23 cellular contexts compared by ENCODE assay signal in the genomic region with DNA sequence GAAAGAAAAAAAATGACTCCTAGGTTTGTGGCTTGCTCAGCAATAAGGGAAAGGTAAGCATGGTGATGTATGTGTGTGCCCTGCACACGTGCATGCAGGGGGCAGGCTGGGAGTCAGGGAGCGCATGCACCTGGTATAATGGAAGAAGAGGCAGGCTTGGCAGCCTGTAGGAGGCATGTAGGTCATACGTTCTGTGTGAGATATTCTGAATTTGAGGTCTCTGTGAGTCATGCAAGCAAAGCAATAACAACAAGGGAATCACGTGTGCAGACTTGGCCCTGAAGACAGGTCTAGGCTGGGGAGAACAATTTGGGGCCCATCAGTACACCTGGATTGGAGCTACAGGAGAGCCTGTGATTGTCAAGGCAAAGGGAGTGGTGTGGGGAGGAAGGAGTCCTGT.
A peak's percentile ranks its signal among the peaks of the same experiment; 100 is the strongest.
DNase-seq lines count a peak whose midpoint lies in the region; ATAC-seq and TF ChIP-seq lines count a peak whose summit lies in the region.
"Had no signal": no experiment of that assay in that cellular context is flagged by ENCODE, and none has a peak within 500 bp of the region (broad histone marks: within the 10 kb centered on the region; RNA-seq: fewer than 3 reads in every experiment).

No MANE protein-coding gene starts in this region.

- H3K4me1 ChIP-seq in tibial artery, result no peaks in the 10 kb centered on the region
- H3K4me1 ChIP-seq: adrenal gland, heart left ventricle had no signal

- H3K9me3 Mint-ChIP-seq in activated CD8-positive, alpha-beta T cell treated with anti-CD3 and anti-CD28 coated beads for 36 hours, result no peaks in the 10 kb centered on the region
- H3K9me3 Mint-ChIP-seq in activated CD8-positive, alpha-beta T cell treated with anti-CD3 and anti-CD28 coated beads, Interleukin-2, amount 10 ng/mL, durations not matched to agents 7 days and 5 days (ENCODE audit: insufficient read depth), result no peaks in the 10 kb centered on the region
- no peaks in the 10 kb centered on the region for H3K9me3 Mint-ChIP-seq in T-cell
- H3K9me3 Mint-ChIP-seq: activated CD4-positive, alpha-beta memory T cell treated with anti-CD3 and anti-CD28 coated beads for 36 hours; activated T-helper 1 cell treated with anti-CD3 and anti-CD28 coated beads, Interleukin-12 subunit alpha, Interleukin-12 subunit beta, Interleukin-2, Interleukin-4 antibody, amounts not matched to agents 30 ng/mL and 10 ng/mL and 1 ng/mL, durations not matched to agents 14 hours and 24 hours and 36 hours had no signal

- no peak for DNase-seq in activated CD8-positive, alpha-beta T cell treated with anti-CD3 and anti-CD28 coated beads for 36 hours
- DNase-seq in activated CD8-positive, alpha-beta T cell treated with anti-CD3 and anti-CD28 coated beads, Interleukin-2, amount 10 ng/mL, durations not matched to agents 7 days and 5 days, result no peak
- DNase-seq in ELR (ENCODE audit: low read depth) (peak; percentile 46), T-cell (no peak), EL (no peak), tibial artery (no peak)
- DNase-seq: activated CD4-positive, alpha-beta memory T cell treated with anti-CD3 and anti-CD28 coated beads for 36 hours; adrenal gland; effector CD8-positive, alpha-beta T cell; heart left ventricle; KG1; NCI-H1092; NCI-H2029 treated with DMSO at 0.1 percent for 48 hours; NCI-H446 treated with DMSO at 0.1 percent for 48 hours; Right ventricle myocardium superior; spleen; stimulated activated CD4-positive, alpha-beta T cell treated with anti-CD3 and anti-CD28 coated beads, Interleukin-4, amount 100 ng/mL, for 4 hours; T-helper 1 cell had no signal

- ATAC-seq in activated CD8-positive, alpha-beta T cell treated with anti-CD3 and anti-CD28 coated beads for 36 hours, result peak; percentile 46
- ATAC-seq in activated CD8-positive, alpha-beta T cell treated with anti-CD3 and anti-CD28 coated beads, Interleukin-2, amount 10 ng/mL, durations not matched to agents 7 days and 5 days, result no peak
- peak in 3 of 4 experiments; percentile 66 to 86 (median 74) for ATAC-seq in T-cell (replicated peaks in 1 of 4)
- peak; percentile 55 for ATAC-seq in esophagus mucosa
- ATAC-seq in GM21786 (IDR thresholded peaks at IDR 0.05; ENCODE audit: unreplicated experiment), result no peak

- POLR2A ChIA-PET in activated CD8-positive, alpha-beta T cell treated with anti-CD3 and anti-CD28 coated beads for 36 hours (lab: Charles Lee), result no interaction called here
- POLR2A ChIA-PET in activated CD8-positive, alpha-beta T cell treated with anti-CD3 and anti-CD28 coated beads, Interleukin-2, amount 10 ng/mL, durations not matched to agents 7 days and 5 days (lab: Charles Lee), result no interaction called here
- POLR2A ChIA-PET in T-cell (lab: Charles Lee), result interaction anchor here in 1 of 2 donors (0.5 kb wide), 1 partner anchor 20 kb away, joined by 6 read pairs; no protein-coding TSS in a partner anchor

- H3K36me3 Mint-ChIP-seq in activated CD8-positive, alpha-beta T cell treated with anti-CD3 and anti-CD28 coated beads for 36 hours (ENCODE audit: low read depth), result no peaks in the 10 kb centered on the region
- no peaks in the 10 kb centered on the region for H3K36me3 Mint-ChIP-seq in activated CD8-positive, alpha-beta T cell treated with anti-CD3 and anti-CD28 coated beads, Interleukin-2, amount 10 ng/mL, durations not matched to agents 7 days and 5 days (ENCODE audit: low read depth)
- no peaks in the 10 kb centered on the region for H3K36me3 Mint-ChIP-seq in T-cell
- H3K36me3 Mint-ChIP-seq: activated CD4-positive, alpha-beta memory T cell treated with anti-CD3 and anti-CD28 coated beads for 36 hours had no signal

- no peak overlapping the region for H3K4me3 ChIP-seq in tibial artery
- H3K4me3 ChIP-seq: adrenal gland, BLaER1, heart left ventricle, spleen, suprapubic skin had no signal

- no peaks in the 10 kb centered on the region for H3K27me3 Mint-ChIP-seq in activated CD8-positive, alpha-beta T cell treated with anti-CD3 and anti-CD28 coated beads for 36 hours
- peaks cover 17% of the 10 kb centered on the region for H3K27me3 Mint-ChIP-seq in activated CD8-positive, alpha-beta T cell treated with anti-CD3 and anti-CD28 coated beads, Interleukin-2, amount 10 ng/mL, durations not matched to agents 7 days and 5 days (ENCODE audit: low read depth)
- H3K27me3 Mint-ChIP-seq in T-cell, result no peaks in the 10 kb centered on the region
- H3K27me3 Mint-ChIP-seq: activated CD4-positive, alpha-beta memory T cell treated with anti-CD3 and anti-CD28 coated beads for 36 hours had no signal

- no peak overlapping the region for H3K27ac ChIP-seq in tibial artery
- H3K27ac ChIP-seq: adrenal gland, BLaER1, heart left ventricle, spleen, suprapubic skin had no signal

- CTCF ChIA-PET in activated CD8-positive, alpha-beta T cell treated with anti-CD3 and anti-CD28 coated beads for 36 hours (lab: Charles Lee), result interaction anchor here (0.8 to 1.0 kb wide), 4 partner anchors 9 to 96 kb away, joined by 3 read pairs; no protein-coding TSS in a partner anchor
- CTCF ChIA-PET in activated CD8-positive, alpha-beta T cell treated with anti-CD3 and anti-CD28 coated beads, Interleukin-2, amount 10 ng/mL, durations not matched to agents 7 days and 5 days (lab: Charles Lee), result interaction anchor here (0.6 to 3.8 kb wide), 11 partner anchors 8 to 516 kb away, joined by 4 to 53 read pairs (median 11); no protein-coding TSS in a partner anchor
- CTCF ChIA-PET in T-cell (lab: Charles Lee), result interaction anchor here (0.5 to 1.0 kb wide), 3 partner anchors 125 to 217 kb away, joined by 3 to 4 read pairs (median 3); no protein-coding TSS in a partner anchor

- no peaks in the 10 kb centered on the region for H3K27me3 ChIP-seq in tibial artery
- H3K27me3 ChIP-seq: adrenal gland, BLaER1, heart left ventricle, spleen, suprapubic skin had no signal

- H3K36me3 ChIP-seq in tibial artery, result peaks cover 0 to 23% (median 5%) of the 10 kb centered on the region in 3 donors
- H3K36me3 ChIP-seq: adrenal gland, BLaER1, spleen had no signal

- H3K27ac Mint-ChIP-seq in activated CD8-positive, alpha-beta T cell treated with anti-CD3 and anti-CD28 coated beads for 36 hours, result no peak overlapping the region
- no peak overlapping the region for H3K27ac Mint-ChIP-seq in activated CD8-positive, alpha-beta T cell treated with anti-CD3 and anti-CD28 coated beads, Interleukin-2, amount 10 ng/mL, durations not matched to agents 7 days and 5 days
- peak overlapping the region; percentile 20 to 54 for H3K27ac Mint-ChIP-seq in T-cell
- H3K27ac Mint-ChIP-seq: activated CD4-positive, alpha-beta memory T cell treated with anti-CD3 and anti-CD28 coated beads for 36 hours; activated T-helper 1 cell treated with anti-CD3 and anti-CD28 coated beads, Interleukin-12 subunit alpha, Interleukin-12 subunit beta, Interleukin-2, Interleukin-4 antibody, amounts not matched to agents 30 ng/mL and 10 ng/mL and 1 ng/mL, durations not matched to agents 14 hours and 24 hours and 36 hours had no signal

- peaks cover 6% of the 10 kb centered on the region for H3K4me1 Mint-ChIP-seq in activated CD8-positive, alpha-beta T cell treated with anti-CD3 and anti-CD28 coated beads for 36 hours (ENCODE audit: low read depth)
- peaks cover 38% of the 10 kb centered on the region for H3K4me1 Mint-ChIP-seq in activated CD8-positive, alpha-beta T cell treated with anti-CD3 and anti-CD28 coated beads, Interleukin-2, amount 10 ng/mL, durations not matched to agents 7 days and 5 days (ENCODE audit: low read depth)
- peaks cover 26 to 35% (median 33%) of the 10 kb centered on the region in 3 donors for H3K4me1 Mint-ChIP-seq in T-cell

- no peaks in the 10 kb centered on the region for H3K9me3 ChIP-seq in tibial artery
- H3K9me3 ChIP-seq: adrenal gland, BLaER1, heart left ventricle, spleen, suprapubic skin had no signal

- intact Hi-C loops in activated CD8-positive, alpha-beta T cell treated with anti-CD3 and anti-CD28 coated beads for 36 hours (cut with micrococcal nuclease), result no loop called here
- intact Hi-C loops in tibial artery (cut with DNase I; ENCODE audit: low total_unique reads), result loop anchor here (10.0 kb wide), 1 partner anchor 295 kb away; no protein-coding TSS in a partner anchor

- TF ChIP-seq CTCF in activated CD8-positive, alpha-beta T cell treated with anti-CD3 and anti-CD28 coated beads for 36 hours (IDR thresholded peaks at IDR 0.05), result no peak
- no peak for TF ChIP-seq CTCF in tibial artery (IDR thresholded peaks at IDR 0.05)

- no peak overlapping the region for H3K4me3 Mint-ChIP-seq in activated CD8-positive, alpha-beta T cell treated with anti-CD3 and anti-CD28 coated beads for 36 hours
- H3K4me3 Mint-ChIP-seq in activated CD8-positive, alpha-beta T cell treated with anti-CD3 and anti-CD28 coated beads, Interleukin-2, amount 10 ng/mL, durations not matched to agents 7 days and 5 days, result no peak overlapping the region
- H3K4me3 Mint-ChIP-seq in T-cell, result no peak overlapping the region
- H3K4me3 Mint-ChIP-seq: activated CD4-positive, alpha-beta memory T cell treated with anti-CD3 and anti-CD28 coated beads for 36 hours; activated T-helper 1 cell treated with anti-CD3 and anti-CD28 coated beads, Interleukin-12 subunit alpha, Interleukin-12 subunit beta, Interleukin-2, Interleukin-4 antibody, amounts not matched to agents 30 ng/mL and 10 ng/mL and 1 ng/mL, durations not matched to agents 14 hours and 24 hours and 36 hours had no signal

Comparison
In these comparisons a context has a peak if more than half of its experiments do, and no peak if none do; other contexts are left out.
1. ATAC-seq: peak in activated CD8-positive, alpha-beta T cell treated with anti-CD3 and anti-CD28 coated beads for 36 hours (single experiment), T-cell (3 of 4) and esophagus mucosa (single experiment); none in activated CD8-positive, alpha-beta T cell treated with anti-CD3 and anti-CD28 coated beads, Interleukin-2, amount 10 ng/mL, durations not matched to agents 7 days and 5 days (single experiment) and GM21786 (single experiment).
2. H3K27ac Mint-ChIP-seq: peak in T-cell (2 of 2); none in activated CD8-positive, alpha-beta T cell treated with anti-CD3 and anti-CD28 coated beads for 36 hours (single experiment) and activated CD8-positive, alpha-beta T cell treated with anti-CD3 and anti-CD28 coated beads, Interleukin-2, amount 10 ng/mL, durations not matched to agents 7 days and 5 days (single experiment).